Comparison of ENCODE assay signal across 8 cellular contexts in the genomic region with DNA sequence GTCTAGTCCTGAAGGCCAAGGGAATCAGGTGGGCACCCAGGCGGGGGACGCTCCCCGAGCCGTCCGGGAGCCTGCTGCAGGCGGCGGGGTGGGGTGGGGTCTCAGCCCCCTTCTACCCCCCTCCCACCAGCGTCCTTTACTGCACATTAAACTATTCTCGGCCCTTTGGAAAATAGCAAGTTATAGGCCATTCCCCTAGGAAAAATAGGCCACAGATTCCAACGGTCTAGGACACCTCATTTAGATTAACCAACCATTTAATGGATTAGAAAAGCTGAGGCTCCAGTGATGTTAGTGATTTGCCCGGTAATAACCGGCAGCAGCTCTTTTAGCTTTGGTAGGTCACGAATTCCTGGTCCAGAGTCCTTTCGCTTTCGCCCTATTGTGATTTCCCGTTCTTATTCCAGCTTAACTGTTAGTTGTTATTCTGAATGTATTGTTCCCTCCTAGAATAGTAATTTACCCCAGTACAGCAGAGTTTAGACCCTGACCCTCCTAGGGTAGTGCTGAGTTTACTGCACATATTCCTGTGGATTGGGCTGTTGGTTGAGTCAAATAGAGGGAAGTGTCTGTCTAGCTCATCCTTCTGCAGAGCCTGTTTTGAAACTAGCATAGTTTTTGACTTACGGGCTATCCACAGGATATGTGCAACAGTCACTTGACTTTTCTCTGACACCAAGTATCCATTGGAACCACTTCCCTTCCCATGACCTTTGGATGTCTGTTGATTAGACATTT. TPM values are rescaled to one million over a fixed set of nuclear protein-coding genes. Genes with fewer than 3 reads are reported as not detected.
DNase-seq lines count a peak whose midpoint lies in the region; ATAC-seq, FAIRE-seq and TF ChIP-seq lines count a peak whose summit lies in the region.

No MANE protein-coding gene starts in this region.

- H3K9me2 ChIP-seq in HCT116 (ENCODE audit: insufficient read depth), result no peaks in the 10 kb centered on the region

- BruUV-seq in HCT116 (replicated peaks; lab: Mats Ljungman, UMichigan) (TSS peak; percentile 43), mammary epithelial cell (replicated peaks; lab: Mats Ljungman, UMichigan) (TSS peak; percentile 97)

- intact Hi-C loops in HCT116 (cut with micrococcal nuclease), result loop anchor here (1.0 to 5.0 kb wide), 2 partner anchors 210 to 368 kb away; no protein-coding TSS in a partner anchor
- intact Hi-C loops in mammary epithelial cell (cut with micrococcal nuclease), result loop anchor here (5.0 kb wide), 1 partner anchor 133 kb away; a partner anchor contains a TSS

- no peaks in the 10 kb centered on the region for H3K27me3 ChIP-seq in HCT116 (ENCODE audit: insufficient read depth, low read length)
- no peaks in the 10 kb centered on the region for H3K27me3 ChIP-seq in mammary epithelial cell (ENCODE audit: insufficient read depth, low read length)
- no peaks in the 10 kb centered on the region for H3K27me3 ChIP-seq in keratinocyte (ENCODE audit: control insufficient read depth, extremely low read depth, insufficient read depth, low read length)

- peak; percentile 57 for ATAC-seq in HCT116
- ATAC-seq in stimulated activated effector memory CD8-positive, alpha-beta T cell treated with anti-CD3 and anti-CD28 coated beads, Interleukin-12 subunit alpha, Interleukin-12 subunit beta, amount 100 ng/mL, for 72 hours, result peak; percentile 78

- H3K27ac Mint-ChIP-seq in stimulated activated effector memory CD8-positive, alpha-beta T cell treated with anti-CD3 and anti-CD28 coated beads, Interleukin-12 subunit alpha, Interleukin-12 subunit beta, amount 100 ng/mL, for 72 hours, result peak overlapping the region; percentile 98

- H3K9ac ChIP-seq in HCT116 (ENCODE audit: low read length) (peak overlapping the region; percentile 88), mammary epithelial cell (ENCODE audit: insufficient read depth, low read length) (peak overlapping the region; percentile 92), keratinocyte (ENCODE audit: control insufficient read depth, extremely low read depth, insufficient read depth, low read length) (peak overlapping the region; percentile 86)

- peaks cover 3% of the 10 kb centered on the region for H3K9me1 ChIP-seq in keratinocyte (ENCODE audit: control insufficient read depth, extremely low read depth, insufficient read depth, low read length)

- H3K4me2 ChIP-seq in HCT116 (ENCODE audit: low read length) (peak overlapping the region; percentile 83), mammary epithelial cell (ENCODE audit: insufficient read depth, low read depth, low read length) (peak overlapping the region; percentile 83), keratinocyte (ENCODE audit: control insufficient read depth, extremely low read depth, insufficient read depth, low read depth, low read length) (peak overlapping the region; percentile 92)

- no peak overlapping the region for H2AFZ ChIP-seq in HCT116 (ENCODE audit: low read depth, low read length, poor library complexity, severe bottlenecking)
- H2AFZ ChIP-seq in mammary epithelial cell (ENCODE audit: low read depth, low read length), result peak overlapping the region; percentile 92
- peak overlapping the region; percentile 97 for H2AFZ ChIP-seq in keratinocyte (ENCODE audit: control insufficient read depth, low read length)

- H4K20me1 ChIP-seq in HCT116 (ENCODE audit: insufficient read depth), result no peaks in the 10 kb centered on the region
- H4K20me1 ChIP-seq in mammary epithelial cell (ENCODE audit: insufficient read depth, low read length), result no peaks in the 10 kb centered on the region
- no peaks in the 10 kb centered on the region for H4K20me1 ChIP-seq in keratinocyte (ENCODE audit: control insufficient read depth, extremely low read depth, insufficient read depth, low read length)

- H3K79me2 ChIP-seq in HCT116 (ENCODE audit: insufficient read depth, low read length) (peaks cover 58% of the 10 kb centered on the region), mammary epithelial cell (ENCODE audit: insufficient read depth, low read length) (peaks cover 60% of the 10 kb centered on the region), keratinocyte (ENCODE audit: control insufficient read depth, insufficient read depth, low read length) (peaks cover 36% of the 10 kb centered on the region)

- WGBS in mammary epithelial cell (ENCODE audit: low coverage, missing lambda C conversion rate), result 0% methylated on average over 8 of the region's 17 CpGs

- DNase-seq in NCI-H2171 treated with DMSO at 0.1 percent for 48 hours (lab: John Stamatoyannopoulos, UW) (peak; percentile 17), NCI-H2171 (lab: John Stamatoyannopoulos, UW) (no peak), HCT116 (ENCODE audit: low read depth, low spot score) (no peak), NOMO-1 treated with DMSO at 0.1 percent for 48 hours (lab: John Stamatoyannopoulos, UW; ENCODE audit: unreplicated experiment) (peak; percentile 40), mammary epithelial cell (peak; percentile 78), keratinocyte (ENCODE audit: low read depth, low spot score) (no peak), HPDE6-E6E7 (ENCODE audit: extremely low spot score) (no peak)
- DNase-seq in stimulated activated effector memory CD8-positive, alpha-beta T cell treated with anti-CD3 and anti-CD28 coated beads, Interleukin-12 subunit alpha, Interleukin-12 subunit beta, amount 100 ng/mL, for 72 hours (ENCODE audit: low spot score in 2 of 2), result no peak

- TF ChIP-seq CTCF in HCT116 (IDR thresholded peaks at IDR 0.05 in 2 of 3, conservative IDR thresholded peaks at IDR 0.05 in 1 of 3; ENCODE audit: borderline replicate concordance in 1 of 3, insufficient read depth in 1 of 3, low read depth in 2 of 3, low read length in 2 of 3) (no peak), mammary epithelial cell (conservative IDR thresholded peaks at IDR 0.05 in 1 of 2, IDR thresholded peaks at IDR 0.05 in 1 of 2; ENCODE audit: extremely low read depth in 1 of 2, insufficient read depth in 1 of 2, low read depth in 1 of 2, low read length in 2 of 2) (no peak), keratinocyte (optimal IDR thresholded peaks at IDR 0.05 in 1 of 3, IDR thresholded peaks at IDR 0.05 in 1 of 3, conservative IDR thresholded peaks at IDR 0.05 in 1 of 3; ENCODE audit: extremely low read depth in 1 of 3, insufficient read depth in 2 of 3, low read length in 3 of 3) (no peak)

- peaks cover 56% of the 10 kb centered on the region for H3K4me1 Mint-ChIP-seq in stimulated activated effector memory CD8-positive, alpha-beta T cell treated with anti-CD3 and anti-CD28 coated beads, Interleukin-12 subunit alpha, Interleukin-12 subunit beta, amount 100 ng/mL, for 72 hours

- peaks cover 48% of the 10 kb centered on the region for H3K36me3 Mint-ChIP-seq in stimulated activated effector memory CD8-positive, alpha-beta T cell treated with anti-CD3 and anti-CD28 coated beads, Interleukin-12 subunit alpha, Interleukin-12 subunit beta, amount 100 ng/mL, for 72 hours

- in situ Hi-C loops in mammary epithelial cell (cut with MboI; ENCODE audit: low sequenced_read_pairs in 2 of 2), result no loop called here

- H3K4me3 Mint-ChIP-seq in stimulated activated effector memory CD8-positive, alpha-beta T cell treated with anti-CD3 and anti-CD28 coated beads, Interleukin-12 subunit alpha, Interleukin-12 subunit beta, amount 100 ng/mL, for 72 hours, result peak overlapping the region; percentile 86

- H3K4me1 ChIP-seq in HCT116 (ENCODE audit: control insufficient read depth in 1 of 2, insufficient read depth in 2 of 2, low read length in 2 of 2), result peaks cover 14 to 36% of the 10 kb centered on the region in 2 experiments
- peaks cover 42% of the 10 kb centered on the region for H3K4me1 ChIP-seq in mammary epithelial cell (ENCODE audit: insufficient read depth, low read length)
- peaks cover 52% of the 10 kb centered on the region for H3K4me1 ChIP-seq in keratinocyte (ENCODE audit: control insufficient read depth, extremely low read depth, insufficient read depth, low read length)

- H3K4me3 ChIP-seq in HCT116 (replicated peaks in 1 of 2; ENCODE audit: low read depth in 1 of 2, low read length in 2 of 2), result peak overlapping the region; percentile 68 to 73
- peak overlapping the region; percentile 80 to 85 (median 81) for H3K4me3 ChIP-seq in mammary epithelial cell (replicated peaks in 1 of 3; ENCODE audit: insufficient read depth in 1 of 3, low read depth in 2 of 3, low read length in 3 of 3)
- H3K4me3 ChIP-seq in keratinocyte (ENCODE audit: control insufficient read depth in 2 of 3, extremely low read depth in 1 of 3, insufficient read depth in 2 of 3, low read depth in 1 of 3, low read length in 3 of 3), result peak overlapping the region; percentile 86 to 88 (median 86)

- H3K27ac ChIP-seq in HCT116 (ENCODE audit: low read depth, low read length) (peak overlapping the region; percentile 76), mammary epithelial cell (ENCODE audit: insufficient read depth, low read depth, low read length) (peak overlapping the region; percentile 82), keratinocyte (ENCODE audit: control insufficient read depth, insufficient read depth, low read length) (peak overlapping the region; percentile 82)

- RAD21 ChIA-PET in HCT116 (lab: Charles Lee; ENCODE audit: low non-redundant PET in 1 of 2, low total read pairs in 2 of 2, uncharacterized antibody in 2 of 2, unreplicated experiment in 2 of 2), result interaction anchor here in 1 of 2 experiments (0.9 kb wide), 1 partner anchor 211 kb away, joined by 3 read pairs; no protein-coding TSS in a partner anchor

- POLR2A ChIA-PET in HCT116 (lab: Charles Lee), result interaction anchor here (1.0 to 2.3 kb wide), 6 partner anchors 7 to 210 kb away, joined by 3 to 14 read pairs (median 3); a partner anchor contains a TSS

- TF ChIP-seq RAD21 in HCT116 (IDR thresholded peaks at IDR 0.05; ENCODE audit: low read depth), result no peak

- no peak for TF ChIP-seq POLR2A in HCT116 (IDR thresholded peaks at IDR 0.05; ENCODE audit: borderline replicate concordance, extremely low read depth, insufficient read depth, insufficient read length)

- no peaks in the 10 kb centered on the region for H3K9me3 ChIP-seq in HCT116 (ENCODE audit: control insufficient read depth in 1 of 2, insufficient read depth in 1 of 2, low read depth in 1 of 2, low read length in 2 of 2)
- no peaks in the 10 kb centered on the region for H3K9me3 ChIP-seq in mammary epithelial cell (replicated peaks; ENCODE audit: insufficient read depth, low read length)
- H3K9me3 ChIP-seq in keratinocyte (ENCODE audit: control insufficient read depth, low read depth, low read length), result no peaks in the 10 kb centered on the region

- no peaks in the 10 kb centered on the region for H3K9me3 Mint-ChIP-seq in stimulated activated effector memory CD8-positive, alpha-beta T cell treated with anti-CD3 and anti-CD28 coated beads, Interleukin-12 subunit alpha, Interleukin-12 subunit beta, amount 100 ng/mL, for 72 hours

- H3K36me3 ChIP-seq in HCT116 (ENCODE audit: control insufficient read depth in 1 of 2, insufficient read depth in 2 of 2, low read length in 2 of 2), result peaks cover 25 to 37% of the 10 kb centered on the region in 2 experiments
- peaks cover 24% of the 10 kb centered on the region for H3K36me3 ChIP-seq in mammary epithelial cell (ENCODE audit: insufficient read depth, low read length)
- peaks cover 3 to 15% of the 10 kb centered on the region in 2 experiments for H3K36me3 ChIP-seq in keratinocyte (ENCODE audit: control insufficient read depth in 2 of 2, extremely low read depth in 1 of 2, insufficient read depth in 2 of 2, low read length in 2 of 2)

- CTCF ChIA-PET in HCT116 (lab: Charles Lee) (interaction anchor here (1.0 to 3.0 kb wide), 6 partner anchors 19 to 367 kb away, joined by 3 to 22 read pairs (median 4); a partner anchor contains a TSS), mammary epithelial cell (lab: Charles Lee; ENCODE audit: low non-redundant PET) (interaction anchor here (0.6 to 1.4 kb wide), 2 partner anchors 19 to 431 kb away, joined by 3 to 8 read pairs; no protein-coding TSS in a partner anchor)

- FAIRE-seq in keratinocyte (lab: Jason Lieb, UNC), result peak; percentile 73

- dilution Hi-C loops in mammary epithelial cell (cut with HindIII; ENCODE audit: low sequenced_read_pairs), result no loop called here
- dilution Hi-C loops in keratinocyte (cut with MboI; ENCODE audit: extremely low pct_ligation_motif_present, low sequenced_read_pairs), result no loop called here

RNA-seq across cellular contexts. Expression of a gene that starts 0.7 kb away (rescaled TPM):
- total RNA-seq in HCT116 (2021; ENCODE audit: unreplicated experiment) (179 TPM), mammary epithelial cell (100 to 1,000 TPM; 203 to 205 TPM)
- 130 and 156 TPM in 2 replicates for polyA plus RNA-seq in HCT116 (2012)
- polyA plus RNA-seq in mammary epithelial cell (209 TPM), keratinocyte (260 to 338 TPM (median 267 TPM) in 3 replicates)
- polyA minus RNA-seq in mammary epithelial cell (82.4 TPM), keratinocyte (14.6 to 78.3 TPM (median 50.6 TPM) in 3 replicates)
- 230 TPM for polyA plus RNA-seq in keratinocyte (2011; ENCODE audit: low read depth)
- 293 and 341 TPM in 2 replicates for polyA plus RNA-seq in keratinocyte (2011; cell fraction: cytosol; rRNA removed)
- 149 and 168 TPM in 2 replicates for polyA plus RNA-seq in keratinocyte (2011; cell fraction: nucleus; rRNA removed)
- 270 and 343 TPM in 2 replicates for polyA plus RNA-seq in keratinocyte (2012; ENCODE audit: low replicate concordance)
- 91.5 TPM for polyA minus RNA-seq in keratinocyte (2011; cell fraction: cytosol; rRNA and poly(A)+ RNA removed)
- polyA minus RNA-seq in keratinocyte (2011; cell fraction: nucleus; rRNA and poly(A)+ RNA removed), result 27.6 and 51.2 TPM in 2 replicates

RNA-seq across cellular contexts. Expression of a gene that starts 13.6 kb away (rescaled TPM):
- total RNA-seq in HCT116 (2021; ENCODE audit: unreplicated experiment) (115 TPM), mammary epithelial cell (10 to 100 TPM; 16.2 to 26.8 TPM)
- polyA plus RNA-seq in HCT116 (2012), result 104 and 131 TPM in 2 replicates
- polyA plus RNA-seq in mammary epithelial cell (43.3 TPM), keratinocyte (42.7 to 56.9 TPM (median 47.1 TPM) in 3 replicates)
- polyA minus RNA-seq in mammary epithelial cell (56.6 TPM), keratinocyte (17.9 to 33.5 TPM (median 25.5 TPM) in 3 replicates)
- 3.5 TPM for polyA plus RNA-seq in keratinocyte (2011; ENCODE audit: low read depth)
- polyA plus RNA-seq in keratinocyte (2011; cell fraction: cytosol; rRNA removed), result 43.7 and 50.3 TPM in 2 replicates
- polyA plus RNA-seq in keratinocyte (2011; cell fraction: nucleus; rRNA removed), result 29.6 and 32.1 TPM in 2 replicates
- polyA plus RNA-seq in keratinocyte (2012; ENCODE audit: low replicate concordance), result 28.2 and 28.3 TPM in 2 replicates
- 10.7 TPM for polyA minus RNA-seq in keratinocyte (2011; cell fraction: cytosol; rRNA and poly(A)+ RNA removed)
- 7.9 and 15.6 TPM in 2 replicates for polyA minus RNA-seq in keratinocyte (2011; cell fraction: nucleus; rRNA and poly(A)+ RNA removed)

RNA-seq across cellular contexts. Expression of a gene that starts 23.2 kb away (rescaled TPM):
- 4.0 TPM for total RNA-seq in HCT116 (2021; ENCODE audit: unreplicated experiment)
- 0.65 and 1.5 TPM in 2 replicates for polyA plus RNA-seq in HCT116 (2012)
- total RNA-seq in mammary epithelial cell, result under 1 TPM in 1 of 2 donors, not detected in 1; 0.33 TPM
- polyA plus RNA-seq in mammary epithelial cell, result 0.17 TPM
- not detected for polyA minus RNA-seq in mammary epithelial cell
- polyA plus RNA-seq in keratinocyte, result 0.20 to 0.26 TPM (median 0.25 TPM) in 3 replicates
- 1.0 TPM for polyA plus RNA-seq in keratinocyte (2011; ENCODE audit: low read depth)
- polyA plus RNA-seq in keratinocyte (2011; cell fraction: cytosol; rRNA removed), result 0.23 TPM in 2 replicates
- 0.43 and 0.67 TPM in 2 replicates for polyA plus RNA-seq in keratinocyte (2011; cell fraction: nucleus; rRNA removed)
- 0.13 and 0.23 TPM in 2 replicates for polyA plus RNA-seq in keratinocyte (2012; ENCODE audit: low replicate concordance)
- polyA minus RNA-seq in keratinocyte, result 0.10 to 0.35 TPM in 2 of 3 replicates, not detected in the other
- polyA minus RNA-seq in keratinocyte (2011; cell fraction: cytosol; rRNA and poly(A)+ RNA removed), result not detected
- polyA minus RNA-seq in keratinocyte (2011; cell fraction: nucleus; rRNA and poly(A)+ RNA removed), result 0.21 and 0.85 TPM in 2 replicates

Comparison
In these comparisons a context has a peak if more than half of its experiments do, and no peak if none do; other contexts are left out.
1. DNase-seq: peak in NCI-H2171 treated with DMSO at 0.1 percent for 48 hours (single experiment), NOMO-1 treated with DMSO at 0.1 percent for 48 hours (single experiment) and mammary epithelial cell (single experiment); none in NCI-H2171 (single experiment), HCT116 (single experiment), keratinocyte (single experiment), stimulated activated effector memory CD8-positive, alpha-beta T cell treated with anti-CD3 and anti-CD28 coated beads, Interleukin-12 subunit alpha, Interleukin-12 subunit beta, amount 100 ng/mL, for 72 hours (0 of 2) and HPDE6-E6E7 (single experiment).
2. Peak in every context shown above with its lines, with median percentiles within 50 percentile points of each other: H3K27ac ChIP-seq, H3K4me2 ChIP-seq, H3K4me3 ChIP-seq and H3K9ac ChIP-seq.